1 cellular context compared by ENCODE assay signal in the genomic region with DNA sequence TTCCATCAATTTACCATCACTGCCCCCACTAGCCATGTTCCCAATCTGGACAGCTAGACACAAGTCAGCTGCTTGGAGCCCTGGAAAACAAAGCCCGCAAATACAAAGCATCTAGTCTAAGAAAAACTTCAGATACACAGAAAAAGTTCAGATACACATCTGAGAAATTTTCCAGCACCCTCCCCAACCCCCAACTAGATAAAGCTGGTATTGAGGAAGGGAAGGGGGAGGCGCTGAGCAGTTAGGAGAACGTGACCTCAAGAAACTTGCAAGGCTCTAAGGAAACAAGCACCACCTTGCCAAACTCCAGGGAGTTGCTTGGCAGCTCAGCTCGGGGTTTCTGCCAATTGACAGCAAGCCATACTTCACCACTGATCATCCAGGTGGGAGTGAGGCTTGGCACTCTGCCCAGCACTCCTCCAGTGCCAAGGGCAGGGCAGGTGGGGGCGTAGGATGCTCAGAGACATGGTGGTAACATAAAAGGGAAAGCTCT.
TF ChIP-seq lines count a peak whose summit lies in the region.

No MANE protein-coding gene starts in this region.

TF ChIP-seq in A549, 52 proteins besides CTCF, POLR2A, EP300 and RAD21 (continued from another document):
- TF ChIP-seq BCL3 (IDR thresholded peaks at IDR 0.05) (no peak), TFCP2L1 (CRISPR knock-in tag; IDR thresholded peaks at IDR 0.05) (no peak), MYC (IDR thresholded peaks at IDR 0.05; ENCODE audit: borderline replicate concordance, low read length) (no peak), ZC3H11A (IDR thresholded peaks at IDR 0.05) (no peak), CHD4 (IDR thresholded peaks at IDR 0.05; ENCODE audit: borderline replicate concordance) (no peak), PHF8 (IDR thresholded peaks at IDR 0.05; ENCODE audit: borderline replicate concordance, low read depth) (no peak), HOXB5 (CRISPR knock-in tag; IDR thresholded peaks at IDR 0.05) (no peak), EHF (CRISPR knock-in tag; IDR thresholded peaks at IDR 0.05) (no peak), KDM5A (IDR thresholded peaks at IDR 0.05) (no peak), HDAC2 (IDR thresholded peaks at IDR 0.05) (no peak), RARB (CRISPR knock-in tag; IDR thresholded peaks at IDR 0.05) (no peak), SREBF2 (IDR thresholded peaks at IDR 0.05) (no peak), ZSCAN20 (CRISPR knock-in tag; IDR thresholded peaks at IDR 0.05) (no peak), RCOR1 (IDR thresholded peaks at IDR 0.05; ENCODE audit: low read depth, low read length) (no peak)
- TF ChIP-seq, protein P1, sequence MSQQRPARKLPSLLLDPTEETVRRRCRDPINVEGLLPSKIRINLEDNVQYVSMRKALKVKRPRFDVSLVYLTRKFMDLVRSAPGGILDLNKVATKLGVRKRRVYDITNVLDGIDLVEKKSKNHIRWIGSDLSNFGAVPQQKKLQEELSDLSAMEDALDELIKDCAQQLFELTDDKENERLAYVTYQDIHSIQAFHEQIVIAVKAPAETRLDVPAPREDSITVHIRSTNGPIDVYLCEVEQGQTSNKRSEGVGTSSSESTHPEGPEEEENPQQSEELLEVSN (IDR thresholded peaks at IDR 0.05; ENCODE audit: borderline replicate concordance, low read depth): no peak
- TF ChIP-seq, protein P2, sequence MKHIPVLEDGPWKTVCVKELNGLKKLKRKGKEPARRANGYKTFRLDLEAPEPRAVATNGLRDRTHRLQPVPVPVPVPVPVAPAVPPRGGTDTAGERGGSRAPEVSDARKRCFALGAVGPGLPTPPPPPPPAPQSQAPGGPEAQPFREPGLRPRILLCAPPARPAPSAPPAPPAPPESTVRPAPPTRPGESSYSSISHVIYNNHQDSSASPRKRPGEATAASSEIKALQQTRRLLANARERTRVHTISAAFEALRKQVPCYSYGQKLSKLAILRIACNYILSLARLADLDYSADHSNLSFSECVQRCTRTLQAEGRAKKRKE (CRISPR knock-in tag; IDR thresholded peaks at IDR 0.05; ENCODE audit: low read depth): no peak
